8 cellular contexts compared by ENCODE assay signal in genomic region chr3:138371070-138371950, GRCh38. TPM values are rescaled to one million over a fixed set of nuclear protein-coding genes. Genes with fewer than 3 reads are reported as not detected.
DNase-seq lines count a peak whose midpoint lies in the region; ATAC-seq, FAIRE-seq and TF ChIP-seq lines count a peak whose summit lies in the region.

No MANE protein-coding gene starts in this region.

- no peak for TF ChIP-seq POLR2A in GM12891 (IDR thresholded peaks at IDR 0.05; ENCODE audit: low read depth, low read length)

- peak overlapping the region; percentile 47 for H3K27ac ChIP-seq in caudate nucleus (ENCODE audit: low read depth, low read length)

- peak; percentile 98 for ATAC-seq in GM19455 (IDR thresholded peaks at IDR 0.05; ENCODE audit: unreplicated experiment)
- peak; percentile 98 for ATAC-seq in HG03135 (IDR thresholded peaks at IDR 0.05; ENCODE audit: unreplicated experiment)

- FAIRE-seq in GM12891 (lab: Jason Lieb, UNC) (peak; percentile 70), urothelium cell line (lab: Jason Lieb, UNC) (no peak)

- peak; percentile 56 for DNase-seq in GM12891 (ENCODE audit: insufficient read length, low spot score)
- DNase-seq in caudate nucleus (lab: John Stamatoyannopoulos, UW) = no peak
- DNase-seq in DMS 273 treated with DMSO at 0.1 percent for 48 hours (lab: John Stamatoyannopoulos, UW) = no peak
- no peak for DNase-seq in NCI-H1417 (lab: John Stamatoyannopoulos, UW)
- no peak for DNase-seq in NCI-H1417 treated with DMSO at 0.1 percent for 48 hours (lab: John Stamatoyannopoulos, UW)
- no peak for DNase-seq in urothelium cell line (ENCODE audit: low spot score)

TF ChIP-seq in GM12891, 5 proteins besides CTCF, POLR2A, EP300 and RAD21:
- TF ChIP-seq TAF1 (IDR thresholded peaks at IDR 0.05; ENCODE audit: low read depth, low read length) (no peak), POU2F2 (IDR thresholded peaks at IDR 0.05; ENCODE audit: low read depth, low read length) (peak; percentile 99), SPI1 (IDR thresholded peaks at IDR 0.05; ENCODE audit: low read depth, low read length) (peak; percentile 88), PAX5 (IDR thresholded peaks at IDR 0.05; ENCODE audit: insufficient read depth, low read length, severe bottlenecking) (peak; percentile 71)

RNA-seq across cellular contexts. Expression of gene MRAS, which starts 22.9 kb away (rescaled TPM):
- polyA plus RNA-seq in GM12891 (2012; ENCODE audit: low read depth, missing spikeins) = 0.14 TPM

RNA-seq across cellular contexts. Expression of gene NME9, which starts 41.7 kb away (rescaled TPM):
- 0.40 TPM for polyA plus RNA-seq in GM12891 (2012; ENCODE audit: low read depth, missing spikeins)
